ENCODE assay signal across 8 cellular contexts in genomic region chr3:129604223-129604941, GRCh38. TPM values are rescaled to one million over a fixed set of nuclear protein-coding genes. Genes with fewer than 3 reads are reported as not detected.
DNase-seq lines count a peak whose midpoint lies in the region; ATAC-seq and TF ChIP-seq lines count a peak whose summit lies in the region.
"Had no signal": no experiment of that assay in that cellular context is flagged by ENCODE, and none has a peak within 500 bp of the region (broad histone marks: within the 10 kb centered on the region; RNA-seq: fewer than 3 reads in every experiment).

No MANE protein-coding gene starts in this region.

- intact Hi-C loops in spleen (cut with DNase I; ENCODE audit: low total_unique reads) = loop anchor here (5.0 kb wide), 1 partner anchor 112 kb away; no protein-coding TSS in a partner anchor
- intact Hi-C loops in left colon (cut with DNase I, micrococcal nuclease) = no loop called here

- WGBS in spleen, 5 donors = 67 to 75% (median 71%) methylated on average over 9 of the region's 9 CpGs

- H3K9ac ChIP-seq in adipocyte (ENCODE audit: low read length) = peak overlapping the region; percentile 97

- no peaks in the 10 kb centered on the region for H3K4me1 ChIP-seq in HEK293 (ENCODE audit: control insufficient read depth, insufficient read depth, low read length)
- peaks cover 68% of the 10 kb centered on the region for H3K4me1 ChIP-seq in adipocyte (ENCODE audit: control insufficient read depth, insufficient read depth, low read length)
- H3K4me1 ChIP-seq in spleen = peaks cover 37 to 96% (median 92%) of the 10 kb centered on the region in 6 donors

- peak overlapping the region in 4 of 6 donors; percentile 30 to 80 (median 39) for H3K27ac Mint-ChIP-seq in immature natural killer cell

- CTCF ChIA-PET in HEK293 (lab: Yijun Ruan, JAX) = interaction anchor here (0.5 kb wide), 1 partner anchor 108 kb away, joined by 3 read pairs; no protein-coding TSS in a partner anchor

- H3K36me3 Mint-ChIP-seq in immature natural killer cell = peaks cover 0 to 3% (median 3%) of the 10 kb centered on the region in 3 donors

- DNase-seq in adipocyte (ENCODE audit: low read depth) (no peak), immature natural killer cell (no peak), spleen (no peak), left colon (no peak), NCI-H1092 (lab: John Stamatoyannopoulos, UW) (no peak)
- DNase-seq: central memory CD4-positive, alpha-beta T cell had no signal

- H3K36me3 ChIP-seq in HEK293 (ENCODE audit: control insufficient read depth in 2 of 2, insufficient read depth in 1 of 2, low read length in 2 of 2) (no peaks in the 10 kb centered on the region), adipocyte (ENCODE audit: control insufficient read depth, insufficient read depth, low read length, severe bottlenecking) (peaks cover 4% of the 10 kb centered on the region), spleen (no peaks in the 10 kb centered on the region)

- H3K9me3 Mint-ChIP-seq in immature natural killer cell = no peaks in the 10 kb centered on the region

- H3K27me3 ChIP-seq in adipocyte (replicated peaks; ENCODE audit: control insufficient read depth, insufficient read depth, low read length) (no peaks in the 10 kb centered on the region), spleen (replicated peaks in 1 of 7) (peaks cover 0 to 47% (median 10%) of the 10 kb centered on the region in 7 donors)

- ATAC-seq in left colon (no peak), GM18861 (IDR thresholded peaks at IDR 0.05; ENCODE audit: unreplicated experiment) (no peak)

- peaks cover 2 to 9% (median 4%) of the 10 kb centered on the region in 3 donors for H3K27me3 Mint-ChIP-seq in immature natural killer cell (ENCODE audit: low read depth in 3 of 3)

- TF ChIP-seq POLR2A in spleen (IDR thresholded peaks at IDR 0.05) = no peak

- peak overlapping the region; percentile 81 to 98 (median 93) for H3K4me3 Mint-ChIP-seq in immature natural killer cell

- POLR2A ChIA-PET in HEK293 (lab: Yijun Ruan, JAX) = no interaction called here

- H3K27ac ChIP-seq in HEK293 (ENCODE audit: extremely low read depth, low read depth, low read length) = no peak overlapping the region
- peak overlapping the region in 6 of 8 donors; percentile 75 to 91 (median 88) for H3K27ac ChIP-seq in spleen

- H3K9me3 ChIP-seq in HEK293 (ENCODE audit: control insufficient read depth, insufficient read depth, low read depth, low read length) = no peaks in the 10 kb centered on the region
- H3K9me3 ChIP-seq in adipocyte (ENCODE audit: control insufficient read depth, low read length) = no peaks in the 10 kb centered on the region
- H3K9me3 ChIP-seq in spleen = no peaks in the 10 kb centered on the region

- peaks cover 64 to 73% of the 10 kb centered on the region in 2 donors for H3K4me1 Mint-ChIP-seq in immature natural killer cell

- TF ChIP-seq CTCF in HEK293 (tag by site-specific recombination; IDR thresholded peaks at IDR 0.05) (no peak), spleen (IDR thresholded peaks at IDR 0.05 in 8 of 11, conservative IDR thresholded peaks at IDR 0.05 in 3 of 11) (no peak)

- H3K4me3 ChIP-seq in HEK293 (ENCODE audit: low read depth, low read length) (peak overlapping the region; percentile 43), adipocyte (ENCODE audit: low read length) (peak overlapping the region; percentile 96), spleen (peak overlapping the region; percentile 56 to 91 (median 70))

TF ChIP-seq in HEK293, 187 proteins besides CTCF, POLR2A, EP300 and RAD21:
- TF ChIP-seq ZNF341 (tag by site-specific recombination; IDR thresholded peaks at IDR 0.05; ENCODE audit: low read depth) (no peak), ZIC2 (tag by site-specific recombination; IDR thresholded peaks at IDR 0.05) (no peak), ZBTB10 (tag by site-specific recombination; IDR thresholded peaks at IDR 0.05) (no peak), ZNF768 (tag by site-specific recombination; IDR thresholded peaks at IDR 0.05) (peak; percentile 91), SCRT2 (tag by site-specific recombination; IDR thresholded peaks at IDR 0.05) (0 out of 2 replicates have a peak, but pooled peaks have one; percentile 37), HIC1 (tag by site-specific recombination; IDR thresholded peaks at IDR 0.05) (peak; percentile 67), ZNF664 (tag by site-specific recombination; IDR thresholded peaks at IDR 0.05) (peak; percentile 96), ZNF398 (tag by site-specific recombination; IDR thresholded peaks at IDR 0.05) (no peak)

RNA-seq across cellular contexts. Expression of gene PLXND1, which starts 2.1 kb away (rescaled TPM):
- polyA plus RNA-seq in immature natural killer cell (10 to 100 TPM in 1 of 3 donors, 1 to 10 TPM in 2; 3.1 to 30.2 (median 6.1) TPM), spleen (10 to 100 TPM; 44.4 to 97.9 (median 79.2) TPM)
- total RNA-seq in spleen (100 to 1,000 TPM; 121 to 238 (median 170) TPM), left colon (10 to 100 TPM; 16.5 to 38.8 TPM)

Comparison
In these comparisons a context has a peak if more than half of its experiments do, and no peak if none do; other contexts are left out.
1. H3K4me3 ChIP-seq: peak in every context shown above with its lines; median percentile 96 in adipocyte; 70 in spleen; 43 in HEK293.